In the genomic region with DNA sequence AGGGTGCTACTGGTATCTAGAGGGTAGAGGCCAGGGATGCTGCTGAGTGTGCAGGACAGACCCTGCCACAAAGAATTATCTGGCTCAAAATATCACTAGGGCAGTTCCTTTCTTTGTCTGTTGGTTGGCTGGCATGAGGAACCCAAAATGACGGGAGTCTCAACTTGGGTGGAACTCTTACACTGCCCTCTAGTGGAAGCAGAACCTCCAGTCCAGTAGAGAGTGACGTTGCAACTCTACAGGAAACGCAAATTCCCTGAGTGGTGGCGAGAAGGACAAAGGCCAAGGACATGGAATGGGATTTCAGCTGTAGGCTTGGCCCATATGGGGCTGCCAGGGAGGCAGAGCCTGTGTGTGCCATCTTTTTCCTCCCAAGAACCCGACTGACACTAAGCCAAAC, we compare ENCODE assay signal across 1 cellular context.
TF ChIP-seq lines count a peak whose summit lies in the region.

No MANE protein-coding gene starts in this region.

TF ChIP-seq in GM23338, 12 proteins besides CTCF, POLR2A, EP300 and RAD21 (continued from another document):
- TF ChIP-seq, protein P1, sequence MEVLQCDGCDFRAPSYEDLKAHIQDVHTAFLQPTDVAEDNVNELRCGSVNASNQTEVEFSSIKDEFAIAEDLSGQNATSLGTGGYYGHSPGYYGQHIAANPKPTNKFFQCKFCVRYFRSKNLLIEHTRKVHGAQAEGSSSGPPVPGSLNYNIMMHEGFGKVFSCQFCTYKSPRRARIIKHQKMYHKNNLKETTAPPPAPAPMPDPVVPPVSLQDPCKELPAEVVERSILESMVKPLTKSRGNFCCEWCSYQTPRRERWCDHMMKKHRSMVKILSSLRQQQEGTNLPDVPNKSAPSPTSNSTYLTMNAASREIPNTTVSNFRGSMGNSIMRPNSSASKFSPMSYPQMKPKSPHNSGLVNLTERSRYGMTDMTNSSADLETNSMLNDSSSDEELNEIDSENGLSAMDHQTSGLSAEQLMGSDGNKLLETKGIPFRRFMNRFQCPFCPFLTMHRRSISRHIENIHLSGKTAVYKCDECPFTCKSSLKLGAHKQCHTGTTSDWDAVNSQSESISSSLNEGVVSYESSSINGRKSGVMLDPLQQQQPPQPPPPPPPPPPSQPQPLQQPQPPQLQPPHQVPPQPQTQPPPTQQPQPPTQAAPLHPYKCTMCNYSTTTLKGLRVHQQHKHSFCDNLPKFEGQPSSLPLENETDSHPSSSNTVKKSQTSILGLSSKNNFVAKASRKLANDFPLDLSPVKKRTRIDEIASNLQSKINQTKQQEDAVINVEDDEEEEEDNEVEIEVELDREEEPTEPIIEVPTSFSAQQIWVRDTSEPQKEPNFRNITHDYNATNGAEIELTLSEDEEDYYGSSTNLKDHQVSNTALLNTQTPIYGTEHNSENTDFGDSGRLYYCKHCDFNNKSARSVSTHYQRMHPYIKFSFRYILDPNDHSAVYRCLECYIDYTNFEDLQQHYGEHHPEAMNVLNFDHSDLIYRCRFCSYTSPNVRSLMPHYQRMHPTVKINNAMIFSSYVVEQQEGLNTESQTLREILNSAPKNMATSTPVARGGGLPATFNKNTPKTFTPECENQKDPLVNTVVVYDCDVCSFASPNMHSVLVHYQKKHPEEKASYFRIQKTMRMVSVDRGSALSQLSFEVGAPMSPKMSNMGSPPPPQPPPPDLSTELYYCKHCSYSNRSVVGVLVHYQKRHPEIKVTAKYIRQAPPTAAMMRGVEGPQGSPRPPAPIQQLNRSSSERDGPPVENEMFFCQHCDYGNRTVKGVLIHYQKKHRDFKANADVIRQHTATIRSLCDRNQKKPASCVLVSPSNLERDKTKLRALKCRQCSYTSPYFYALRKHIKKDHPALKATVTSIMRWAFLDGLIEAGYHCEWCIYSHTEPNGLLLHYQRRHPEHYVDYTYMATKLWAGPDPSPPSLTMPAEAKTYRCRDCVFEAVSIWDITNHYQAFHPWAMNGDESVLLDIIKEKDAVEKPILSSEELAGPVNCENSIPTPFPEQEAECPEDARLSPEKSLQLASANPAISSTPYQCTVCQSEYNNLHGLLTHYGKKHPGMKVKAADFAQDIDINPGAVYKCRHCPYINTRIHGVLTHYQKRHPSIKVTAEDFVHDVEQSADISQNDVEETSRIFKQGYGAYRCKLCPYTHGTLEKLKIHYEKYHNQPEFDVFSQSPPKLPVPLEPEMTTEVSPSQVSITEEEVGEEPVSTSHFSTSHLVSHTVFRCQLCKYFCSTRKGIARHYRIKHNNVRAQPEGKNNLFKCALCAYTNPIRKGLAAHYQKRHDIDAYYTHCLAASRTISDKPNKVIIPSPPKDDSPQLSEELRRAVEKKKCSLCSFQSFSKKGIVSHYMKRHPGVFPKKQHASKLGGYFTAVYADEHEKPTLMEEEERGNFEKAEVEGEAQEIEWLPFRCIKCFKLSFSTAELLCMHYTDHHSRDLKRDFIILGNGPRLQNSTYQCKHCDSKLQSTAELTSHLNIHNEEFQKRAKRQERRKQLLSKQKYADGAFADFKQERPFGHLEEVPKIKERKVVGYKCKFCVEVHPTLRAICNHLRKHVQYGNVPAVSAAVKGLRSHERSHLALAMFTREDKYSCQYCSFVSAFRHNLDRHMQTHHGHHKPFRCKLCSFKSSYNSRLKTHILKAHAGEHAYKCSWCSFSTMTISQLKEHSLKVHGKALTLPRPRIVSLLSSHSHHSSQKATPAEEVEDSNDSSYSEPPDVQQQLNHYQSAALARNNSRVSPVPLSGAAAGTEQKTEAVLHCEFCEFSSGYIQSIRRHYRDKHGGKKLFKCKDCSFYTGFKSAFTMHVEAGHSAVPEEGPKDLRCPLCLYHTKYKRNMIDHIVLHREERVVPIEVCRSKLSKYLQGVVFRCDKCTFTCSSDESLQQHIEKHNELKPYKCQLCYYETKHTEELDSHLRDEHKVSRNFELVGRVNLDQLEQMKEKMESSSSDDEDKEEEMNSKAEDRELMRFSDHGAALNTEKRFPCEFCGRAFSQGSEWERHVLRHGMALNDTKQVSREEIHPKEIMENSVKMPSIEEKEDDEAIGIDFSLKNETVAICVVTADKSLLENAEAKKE (CRISPR knock-in tag; IDR thresholded peaks at IDR 0.05), result peak; percentile 91
